In the genomic region with DNA sequence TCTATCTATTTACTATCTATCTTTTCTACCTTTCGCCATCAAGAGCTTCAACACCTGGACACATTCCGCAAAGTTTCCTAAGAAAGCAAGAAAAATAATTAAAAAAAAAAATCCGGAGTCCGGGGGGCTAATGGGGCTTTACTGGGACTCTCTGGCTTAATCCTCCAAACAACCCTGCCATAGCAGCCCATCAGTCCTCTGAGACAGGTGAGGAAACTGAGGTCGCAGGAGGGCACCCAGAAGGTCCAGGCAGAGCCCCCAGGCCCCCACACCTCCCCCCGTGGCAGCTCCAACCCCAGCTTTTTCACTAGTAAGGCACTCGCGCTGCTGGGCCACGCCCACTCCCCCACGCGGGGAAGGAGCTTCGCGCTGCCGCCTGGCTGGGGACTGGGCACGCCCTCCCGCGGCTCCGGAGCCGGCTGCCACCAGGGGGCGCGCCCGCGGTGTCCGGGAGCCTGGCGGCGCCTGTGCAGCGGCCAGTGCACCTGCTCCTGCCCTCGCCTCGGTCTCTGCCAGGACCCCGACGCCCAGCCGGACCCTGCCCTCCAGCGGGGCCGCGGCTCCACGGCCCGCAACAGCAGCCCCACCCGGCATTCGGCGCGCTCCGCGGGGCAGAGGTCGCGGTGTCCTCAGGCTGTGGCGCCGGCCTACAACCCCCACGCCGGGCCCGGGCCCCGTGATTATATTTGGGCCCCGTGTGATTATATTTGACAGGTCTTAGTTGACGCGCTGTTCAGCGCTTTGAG, we compare ENCODE assay signal across 9 cellular contexts. TPM values are rescaled to one million over a fixed set of nuclear protein-coding genes. Genes with fewer than 3 reads are reported as not detected.
DNase-seq lines count a peak whose midpoint lies in the region; ATAC-seq, FAIRE-seq and TF ChIP-seq lines count a peak whose summit lies in the region.
"Had no signal": no experiment of that assay in that cellular context is flagged by ENCODE, and none has a peak within 500 bp of the region (broad histone marks: within the 10 kb centered on the region; RNA-seq: fewer than 3 reads in every experiment).

No MANE protein-coding gene starts in this region.

- H3K9me3 Mint-ChIP-seq in activated CD8-positive, alpha-beta T cell treated with anti-CD3 and anti-CD28 coated beads for 36 hours: no peaks in the 10 kb centered on the region
- H3K9me3 Mint-ChIP-seq in mesothelial cell of epicardium: no peaks in the 10 kb centered on the region
- H3K9me3 Mint-ChIP-seq: stimulated activated naive CD8-positive, alpha-beta T cell treated with anti-CD3 and anti-CD28 coated beads, Interleukin-15, Interleukin-2, amounts not matched to agents 100 ng/mL and 50 ng/mL, for 24 hours had no signal

- H3K27ac ChIP-seq in A549: peak overlapping the region in 1 of 2 experiments; percentile 62; a peak in 2 of 6 replicates

- FAIRE-seq in A549 (lab: Jason Lieb, UNC): no peak
- no peak for FAIRE-seq in GM12891 (lab: Jason Lieb, UNC)

- peak; percentile 93 to 98 for ATAC-seq in A549
- peak; percentile 92 for ATAC-seq in activated CD8-positive, alpha-beta T cell treated with anti-CD3 and anti-CD28 coated beads for 36 hours

- POLR2A ChIA-PET in A549 (lab: Yijun Ruan, JAX): no interaction called here
- POLR2A ChIA-PET in activated CD8-positive, alpha-beta T cell treated with anti-CD3 and anti-CD28 coated beads for 36 hours (lab: Charles Lee): no interaction called here

- TF ChIP-seq EP300 in A549 (IDR thresholded peaks at IDR 0.05): no peak

- no peaks in the 10 kb centered on the region for H3K9me3 ChIP-seq in A549

- intact Hi-C loops in activated CD8-positive, alpha-beta T cell treated with anti-CD3 and anti-CD28 coated beads for 36 hours (cut with micrococcal nuclease): no loop called here

- peak overlapping the region; percentile 89 for H3K4me2 ChIP-seq in A549

- H3K27me3 Mint-ChIP-seq in activated CD8-positive, alpha-beta T cell treated with anti-CD3 and anti-CD28 coated beads for 36 hours: peaks cover 14% of the 10 kb centered on the region
- peaks cover 71% of the 10 kb centered on the region for H3K27me3 Mint-ChIP-seq in mesothelial cell of epicardium (ENCODE audit: low read depth)

- no peaks in the 10 kb centered on the region for H3K36me3 Mint-ChIP-seq in activated CD8-positive, alpha-beta T cell treated with anti-CD3 and anti-CD28 coated beads for 36 hours (ENCODE audit: low read depth)
- H3K36me3 Mint-ChIP-seq in mesothelial cell of epicardium: no peaks in the 10 kb centered on the region

- H3K4me3 Mint-ChIP-seq in activated CD8-positive, alpha-beta T cell treated with anti-CD3 and anti-CD28 coated beads for 36 hours: peak overlapping the region; percentile 24
- H3K4me3 Mint-ChIP-seq in mesothelial cell of epicardium: no peak overlapping the region
- H3K4me3 Mint-ChIP-seq: stimulated activated naive CD8-positive, alpha-beta T cell treated with anti-CD3 and anti-CD28 coated beads, Interleukin-15, Interleukin-2, amounts not matched to agents 100 ng/mL and 50 ng/mL, for 24 hours had no signal

- DNase-seq in A549 (ENCODE audit: low read depth in 1 of 2, low spot score in 1 of 2): peak; percentile 39 to 42
- DNase-seq in GM12891 (ENCODE audit: insufficient read length, low spot score): peak; percentile 73
- DNase-seq in NCI-H69 (lab: John Stamatoyannopoulos, UW): peak; percentile 59
- DNase-seq in activated CD8-positive, alpha-beta T cell treated with anti-CD3 and anti-CD28 coated beads for 36 hours: peak; percentile 79
- DNase-seq in ecto neural progenitor cell (ENCODE audit: low spot score): peak; percentile 87
- DNase-seq in mesothelial cell of epicardium (ENCODE audit: low spot score in 2 of 2, unreplicated experiment in 2 of 2): peak; percentile 68 to 79
- peak; percentile 58 to 70 for DNase-seq in stimulated activated CD8-positive, alpha-beta memory T cell treated with anti-CD3 and anti-CD28 coated beads, Interleukin-2, amount 100 ng/mL, for 1 hour (ENCODE audit: low read depth in 2 of 2)
- no peak for DNase-seq in NCI-H128 (lab: John Stamatoyannopoulos, UW; ENCODE audit: unreplicated experiment)

- peaks cover 5% of the 10 kb centered on the region for H3K4me1 Mint-ChIP-seq in activated CD8-positive, alpha-beta T cell treated with anti-CD3 and anti-CD28 coated beads for 36 hours (ENCODE audit: low read depth)
- peaks cover 26% of the 10 kb centered on the region for H3K4me1 Mint-ChIP-seq in mesothelial cell of epicardium

- H3K4me1 ChIP-seq in A549: no peaks in the 10 kb centered on the region

- WGBS in A549 (ENCODE audit: missing lambda C conversion rate): 56% methylated on average over 13 of the region's 55 CpGs

- TF ChIP-seq POLR2A in A549 (IDR thresholded peaks at IDR 0.05; ENCODE audit: low read length): no peak
- no peak for TF ChIP-seq POLR2A in GM12891 (IDR thresholded peaks at IDR 0.05; ENCODE audit: low read depth, low read length)

- H3K4me3 ChIP-seq in A549: no peak overlapping the region

- H3K27ac Mint-ChIP-seq in activated CD8-positive, alpha-beta T cell treated with anti-CD3 and anti-CD28 coated beads for 36 hours: no peak overlapping the region
- no peak overlapping the region for H3K27ac Mint-ChIP-seq in mesothelial cell of epicardium
- H3K27ac Mint-ChIP-seq: stimulated activated naive CD8-positive, alpha-beta T cell treated with anti-CD3 and anti-CD28 coated beads, Interleukin-15, Interleukin-2, amounts not matched to agents 100 ng/mL and 50 ng/mL, for 24 hours had no signal

- TF ChIP-seq RAD21 in A549 (conservative IDR thresholded peaks at IDR 0.05 in 1 of 2, IDR thresholded peaks at IDR 0.05 in 1 of 2): peak in 1 of 2 experiments; percentile 58; a peak in 3 of 5 replicates

- TF ChIP-seq CTCF in A549 (IDR thresholded peaks at IDR 0.05): peak; percentile 76
- peak; percentile 90 for TF ChIP-seq CTCF in activated CD8-positive, alpha-beta T cell treated with anti-CD3 and anti-CD28 coated beads for 36 hours (IDR thresholded peaks at IDR 0.05)
- TF ChIP-seq CTCF in mesothelial cell of epicardium (IDR thresholded peaks at IDR 0.05; ENCODE audit: unreplicated experiment): peak; percentile 82

- CTCF ChIA-PET in A549 (lab: Yijun Ruan, JAX): interaction anchor here (0.6 to 1.1 kb wide), 12 partner anchors 14 to 106 kb away, joined by 3 to 15 read pairs (median 4); no protein-coding TSS in a partner anchor
- CTCF ChIA-PET in activated CD8-positive, alpha-beta T cell treated with anti-CD3 and anti-CD28 coated beads for 36 hours (lab: Charles Lee): interaction anchor here (0.6 to 1.4 kb wide), 5 partner anchors 12 to 107 kb away, joined by 3 to 6 read pairs (median 4); partner anchors contain the start of gene PLEKHN1

TF ChIP-seq in A549, 52 proteins besides CTCF, POLR2A, EP300 and RAD21:
- TF ChIP-seq SMC3 (IDR thresholded peaks at IDR 0.05) (peak; percentile 68), EHF (CRISPR knock-in tag; IDR thresholded peaks at IDR 0.05) (no peak), HOXA7 (CRISPR knock-in tag; IDR thresholded peaks at IDR 0.05) (no peak), ESRRA (IDR thresholded peaks at IDR 0.05; ENCODE audit: borderline replicate concordance, low read length) (no peak), ATOH8 (CRISPR knock-in tag; IDR thresholded peaks at IDR 0.05; ENCODE audit: low read depth) (no peak), JUNB (IDR thresholded peaks at IDR 0.05) (no peak), GATA3 (IDR thresholded peaks at IDR 0.05; ENCODE audit: borderline replicate concordance) (no peak), MAX (IDR thresholded peaks at IDR 0.05) (peak; percentile 53; the same call in 1 of the 2 replicates)

TF ChIP-seq in GM12891, 5 proteins besides CTCF, POLR2A, EP300 and RAD21:
- TF ChIP-seq POU2F2 (IDR thresholded peaks at IDR 0.05; ENCODE audit: low read depth, low read length) (no peak), TAF1 (IDR thresholded peaks at IDR 0.05; ENCODE audit: low read depth, low read length) (no peak), POLR2AphosphoS5 (IDR thresholded peaks at IDR 0.05; ENCODE audit: low read depth, low read length) (no peak), SPI1 (IDR thresholded peaks at IDR 0.05; ENCODE audit: low read depth, low read length) (no peak), PAX5 (IDR thresholded peaks at IDR 0.05; ENCODE audit: insufficient read depth, low read length, severe bottlenecking) (no peak)

RNA-seq across cellular contexts. Expression of gene SAMD11, which starts 54.1 kb away (rescaled TPM):
- polyA plus RNA-seq in A549 (2011; rRNA removed) (13.3 and 22.4 TPM in 2 replicates), A549 (2017; fragmentation: RNase III; extraction: RNeasy Plus Mini Kit Qiagen cat#74134 plus additional on column Dnase treatment) (32.9 to 52.8 TPM (median 46.2 TPM) in 3 replicates)
- polyA plus RNA-seq in A549 (2012; cell fraction: cytosol; rRNA removed): 35.9 and 62.6 TPM in 2 replicates
- polyA plus RNA-seq in A549 (2012; cell fraction: nucleus; rRNA removed): 122 and 165 TPM in 2 replicates
- 10.7 and 15.8 TPM in 2 replicates for polyA minus RNA-seq in A549 (2011; rRNA and poly(A)+ RNA removed)
- 0.05 TPM for polyA plus RNA-seq in GM12891 (2012; ENCODE audit: low read depth, missing spikeins)
- not detected for total RNA-seq in activated CD8-positive, alpha-beta T cell treated with anti-CD3 and anti-CD28 coated beads for 36 hours
- 303 to 325 TPM (median 313 TPM) in 3 replicates for total RNA-seq in mesothelial cell of epicardium

Comparison
In these comparisons a context has a peak if more than half of its experiments do, and no peak if none do; other contexts are left out.
1. RNA of gene SAMD11, which starts 54.1 kb away (total RNA-seq): 303 to 325 TPM in mesothelial cell of epicardium; not detected in activated CD8-positive, alpha-beta T cell treated with anti-CD3 and anti-CD28 coated beads for 36 hours; every median in the first group is over 100 times any median in the second.
2. Peak in every context shown above with its lines, with median percentiles within 50 percentile points of each other: CTCF ChIP-seq.